10 cellular contexts compared by ENCODE assay signal in genomic region chr1:203440780-203441179, GRCh38. TPM values are rescaled to one million over a fixed set of nuclear protein-coding genes. Genes with fewer than 3 reads are reported as not detected.
DNase-seq lines count a peak whose midpoint lies in the region; ATAC-seq and TF ChIP-seq lines count a peak whose summit lies in the region.
"Had no signal": no experiment of that assay in that cellular context is flagged by ENCODE, and none has a peak within 500 bp of the region (broad histone marks: within the 10 kb centered on the region; RNA-seq: fewer than 3 reads in every experiment).

No MANE protein-coding gene starts in this region.

- no peak for TF ChIP-seq POLR2A in esophagus squamous epithelium (IDR thresholded peaks at IDR 0.05)

- 14 to 17% methylated on average over 1 to 7 of the region's 7 CpGs for WGBS in esophagus squamous epithelium, 2 donors

- peak overlapping the region in 2 of 6 donors; percentile 27 to 46 for H3K27ac Mint-ChIP-seq in naive B cell
- H3K27ac Mint-ChIP-seq: activated T-cell treated with anti-CD3 and anti-CD28 coated beads, Interleukin-2, amount 50 U/mL, for 72 hours had no signal

- no peaks in the 10 kb centered on the region for H3K79me2 ChIP-seq in OCI-LY3 (ENCODE audit: low read length)

- peaks cover 6% of the 10 kb centered on the region; the same call in 1 of the 2 replicates for H3K27me3 ChIP-seq in OCI-LY3 (ENCODE audit: low read depth, low read length)
- H3K27me3 ChIP-seq in esophagus squamous epithelium: peaks cover 0 to 6% (median 0%) of the 10 kb centered on the region in 4 donors

- ATAC-seq in naive B cell (ENCODE audit: low read depth in 2 of 2) (peak; percentile 42 to 61), GM18870 (IDR thresholded peaks at IDR 0.05; ENCODE audit: unreplicated experiment) (no peak)
- ATAC-seq: activated T-cell treated with anti-CD3 and anti-CD28 coated beads, Interleukin-2, amount 50 U/mL, for 72 hours had no signal

- no peak overlapping the region for H3K4me3 Mint-ChIP-seq in naive B cell
- H3K4me3 Mint-ChIP-seq: activated T-cell treated with anti-CD3 and anti-CD28 coated beads, Interleukin-2, amount 50 U/mL, for 72 hours; CD4-positive, CD25-positive, alpha-beta regulatory T cell had no signal

- no peaks in the 10 kb centered on the region for H3K4me1 Mint-ChIP-seq in naive B cell
- H3K4me1 Mint-ChIP-seq: CD4-positive, CD25-positive, alpha-beta regulatory T cell had no signal

- H3K36me3 Mint-ChIP-seq in naive B cell: peaks cover 0 to 8% of the 10 kb centered on the region in 2 donors
- H3K36me3 Mint-ChIP-seq: CD4-positive, CD25-positive, alpha-beta regulatory T cell had no signal

- H3K27me3 Mint-ChIP-seq in naive B cell: peaks cover 9 to 40% (median 30%) of the 10 kb centered on the region in 3 donors

- intact Hi-C loops in esophagus squamous epithelium (cut with DNase I): no loop called here

- no peaks in the 10 kb centered on the region for H3K36me3 ChIP-seq in OCI-LY3 (replicated peaks; ENCODE audit: low read depth, low read length)
- H3K36me3 ChIP-seq in esophagus squamous epithelium: no peaks in the 10 kb centered on the region

- no peaks in the 10 kb centered on the region for H4K20me1 ChIP-seq in OCI-LY3 (ENCODE audit: insufficient read depth, low read length)

- no peaks in the 10 kb centered on the region for H3K9me3 ChIP-seq in OCI-LY3 (ENCODE audit: insufficient read depth, low read length)
- peaks cover 0 to 5% (median 4%) of the 10 kb centered on the region in 3 donors for H3K9me3 ChIP-seq in esophagus squamous epithelium

- H3K4me3 ChIP-seq in OCI-LY3 (ENCODE audit: low read length): no peak overlapping the region
- no peak overlapping the region for H3K4me3 ChIP-seq in esophagus squamous epithelium

- DNase-seq in NCI-H146 (lab: John Stamatoyannopoulos, UW) (peak; percentile 51), NCI-H146 treated with DMSO at 0.1 percent for 48 hours (lab: John Stamatoyannopoulos, UW; ENCODE audit: unreplicated experiment) (no peak), esophagus squamous epithelium (lab: John Stamatoyannopoulos, UW) (no peak), naive B cell (no peak), NCI-H2081 treated with DMSO at 0.1 percent for 48 hours (lab: John Stamatoyannopoulos, UW) (no peak), T-helper 1 cell (no peak)

- peaks cover 3 to 11% (median 4%) of the 10 kb centered on the region in 7 donors for H3K9me3 Mint-ChIP-seq in naive B cell

- no peak overlapping the region for H3K27ac ChIP-seq in OCI-LY3 (ENCODE audit: low read length)
- H3K27ac ChIP-seq in esophagus squamous epithelium: peak overlapping the region in 3 of 4 donors; percentile 62 to 68 (median 63)

- H3K4me1 ChIP-seq in OCI-LY3 (ENCODE audit: low read length) (no peaks in the 10 kb centered on the region), esophagus squamous epithelium (peaks cover 0 to 27% (median 9%) of the 10 kb centered on the region in 3 donors)

- no peak overlapping the region for H2AFZ ChIP-seq in OCI-LY3 (ENCODE audit: low read depth, low read length)

- no peak overlapping the region for H3K4me2 ChIP-seq in OCI-LY3 (ENCODE audit: low read length)

- H3K9ac ChIP-seq in OCI-LY3 (ENCODE audit: low read length): no peak overlapping the region

- TF ChIP-seq CTCF in OCI-LY3 (IDR thresholded peaks at IDR 0.05; ENCODE audit: low read depth, low read length) (peak; percentile 71), esophagus squamous epithelium (IDR thresholded peaks at IDR 0.05) (peak in 4 of 6 experiments; percentile 24 to 54 (median 46))

RNA-seq across cellular contexts. Expression of gene PRELP, which starts 34.8 kb away (rescaled TPM):
- total RNA-seq in esophagus squamous epithelium: 10 to 100 TPM in 2 of 4 donors, 1 to 10 TPM in 2; 2.2 to 71.0 (median 9.1) TPM
- polyA plus RNA-seq in naive B cell (ENCODE audit: low read depth in 6 of 6): not detected
- total RNA-seq: activated T-cell treated with anti-CD3 and anti-CD28 coated beads, Interleukin-2, amount 50 U/mL, for 72 hours; CD4-positive, CD25-positive, alpha-beta regulatory T cell had no signal
- polyA plus RNA-seq: CD4-positive, CD25-positive, alpha-beta regulatory T cell had no signal

RNA-seq across cellular contexts. Expression of gene OPTC, which starts 53.2 kb away (rescaled TPM):
- total RNA-seq in esophagus squamous epithelium: not detected
- polyA plus RNA-seq in naive B cell (ENCODE audit: low read depth in 6 of 6): not detected
- total RNA-seq: activated T-cell treated with anti-CD3 and anti-CD28 coated beads, Interleukin-2, amount 50 U/mL, for 72 hours; CD4-positive, CD25-positive, alpha-beta regulatory T cell had no signal
- polyA plus RNA-seq: CD4-positive, CD25-positive, alpha-beta regulatory T cell had no signal
